Comparison of ENCODE assay signal across 8 cellular contexts in the genomic region with DNA sequence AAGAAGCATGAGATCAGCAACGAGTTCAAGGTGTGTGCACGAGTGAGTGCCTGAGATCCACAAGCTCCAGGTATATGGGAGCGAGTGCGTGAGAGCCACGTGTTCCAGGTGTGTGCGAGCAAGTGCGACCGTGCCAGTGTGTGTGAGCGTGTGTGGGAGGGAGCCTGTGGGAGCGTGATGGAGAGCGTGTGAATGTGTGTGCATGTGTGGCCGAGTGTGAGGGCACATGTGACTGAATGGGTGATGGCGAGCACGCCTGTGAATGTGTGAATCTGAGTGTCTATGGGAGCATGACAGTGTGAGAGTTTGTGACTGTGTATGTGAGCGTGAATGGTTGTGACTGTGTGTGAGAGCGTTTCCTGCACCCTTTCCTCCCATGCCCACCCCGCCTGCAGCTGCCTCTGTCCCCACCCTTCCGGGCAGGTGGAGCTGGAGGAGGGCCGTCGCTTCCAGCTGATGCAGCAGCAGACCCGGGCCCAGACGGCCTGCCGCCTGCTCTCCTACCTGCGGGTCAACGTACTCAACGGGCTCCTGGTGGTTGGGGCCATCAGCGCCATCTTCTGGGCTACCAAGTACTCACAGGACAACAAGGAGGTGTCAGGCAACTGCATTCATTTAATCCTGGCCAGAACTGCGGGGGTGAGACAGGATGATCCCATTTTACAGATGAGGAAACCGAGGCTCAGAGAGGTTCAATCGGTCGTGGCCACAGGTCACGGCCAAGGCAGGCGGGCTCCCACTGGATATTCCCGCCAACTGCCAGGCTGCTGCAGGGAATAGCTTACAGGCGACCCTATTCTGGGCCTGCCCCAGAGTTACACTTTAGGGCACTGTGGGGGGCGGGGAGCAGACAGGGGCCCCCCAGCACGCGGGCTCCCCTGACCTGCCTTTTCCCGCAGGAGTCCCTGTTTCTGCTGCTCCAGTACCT. TPM values are rescaled to one million over a fixed set of nuclear protein-coding genes. Genes with fewer than 3 reads are reported as not detected.
DNase-seq lines count a peak whose midpoint lies in the region; ATAC-seq and TF ChIP-seq lines count a peak whose summit lies in the region.

No MANE protein-coding gene starts in this region.

- peak overlapping the region; percentile 52 for H3K27ac Mint-ChIP-seq in activated naive CD8-positive, alpha-beta T cell treated with anti-CD3 and anti-CD28 coated beads, Interleukin-2, amount 50 U/mL, for 24 hours
- peak overlapping the region; percentile 100 for H3K27ac Mint-ChIP-seq in stimulated activated naive B cell treated with anti-CD40 and anti-IgM and Interleukin-4, amounts not matched to agents 10 μg/mL and 1 μg/mL and 100 μg/mL, for 72 hours

- H3K27ac ChIP-seq in KMS-11: no peak overlapping the region

- TF ChIP-seq CTCF in KMS-11 (conservative IDR thresholded peaks at IDR 0.05; ENCODE audit: low read depth, low read length) (peak; percentile 61), kidney epithelial cell (IDR thresholded peaks at IDR 0.05; ENCODE audit: insufficient read depth, low read length, poor library complexity, severe bottlenecking) (peak; percentile 56)

- no peak overlapping the region for H3K9ac ChIP-seq in KMS-11

- peak; percentile 7 for ATAC-seq in activated naive CD8-positive, alpha-beta T cell treated with anti-CD3 and anti-CD28 coated beads, Interleukin-2, amount 50 U/mL, for 24 hours
- ATAC-seq in stimulated activated naive B cell treated with anti-CD40 and anti-IgM and Interleukin-4, amounts not matched to agents 10 μg/mL and 1 μg/mL and 100 μg/mL, for 72 hours (replicated peaks): peak; percentile 5 to 10
- ATAC-seq in GM21737 (IDR thresholded peaks at IDR 0.05; ENCODE audit: unreplicated experiment) (no peak), HG03457 (IDR thresholded peaks at IDR 0.05; ENCODE audit: unreplicated experiment) (no peak)

- peaks cover 24% of the 10 kb centered on the region for H3K79me2 ChIP-seq in KMS-11 (ENCODE audit: insufficient read depth, low read depth)

- H3K4me2 ChIP-seq in KMS-11: no peak overlapping the region

- H3K4me1 Mint-ChIP-seq in activated naive CD8-positive, alpha-beta T cell treated with anti-CD3 and anti-CD28 coated beads, Interleukin-2, amount 50 U/mL, for 24 hours: peaks cover 72% of the 10 kb centered on the region
- H3K4me1 Mint-ChIP-seq in stimulated activated naive B cell treated with anti-CD40 and anti-IgM and Interleukin-4, amounts not matched to agents 10 μg/mL and 1 μg/mL and 100 μg/mL, for 72 hours: peaks cover 70 to 89% of the 10 kb centered on the region in 2 donors

- H3K4me3 Mint-ChIP-seq in activated naive CD8-positive, alpha-beta T cell treated with anti-CD3 and anti-CD28 coated beads, Interleukin-2, amount 50 U/mL, for 24 hours: peak overlapping the region; percentile 95
- peak overlapping the region; percentile 97 to 99 for H3K4me3 Mint-ChIP-seq in stimulated activated naive B cell treated with anti-CD40 and anti-IgM and Interleukin-4, amounts not matched to agents 10 μg/mL and 1 μg/mL and 100 μg/mL, for 72 hours

- H3K4me3 ChIP-seq in KMS-11 (IDR thresholded peaks at IDR 0.05; ENCODE audit: insufficient read depth, low read depth, low read length) (no peak overlapping the region), kidney epithelial cell (ENCODE audit: low read depth, low read length) (no peak overlapping the region)

- H3K36me3 ChIP-seq in KMS-11 (ENCODE audit: insufficient read depth) (no peaks in the 10 kb centered on the region; the same call in 1 of the 2 replicates), kidney epithelial cell (ENCODE audit: control insufficient read depth, insufficient read depth, low read length) (no peaks in the 10 kb centered on the region)

- peak; percentile 75 for DNase-seq in D341Med (ENCODE audit: low spot score)
- DNase-seq in SW480 (ENCODE audit: low spot score): peak; percentile 74
- peak; percentile 71 for DNase-seq in activated naive CD8-positive, alpha-beta T cell treated with anti-CD3 and anti-CD28 coated beads, Interleukin-2, amount 50 U/mL, for 24 hours
- no peak for DNase-seq in kidney epithelial cell (ENCODE audit: low read depth)
- DNase-seq in stimulated activated naive B cell treated with anti-CD40 and anti-IgM and Interleukin-4, amounts not matched to agents 10 μg/mL and 1 μg/mL and 100 μg/mL, for 72 hours: peak; percentile 39

- H4K20me1 ChIP-seq in KMS-11 (ENCODE audit: insufficient read depth): no peaks in the 10 kb centered on the region

- no peaks in the 10 kb centered on the region for H3K27me3 ChIP-seq in KMS-11 (ENCODE audit: insufficient read depth, low read depth)
- H3K27me3 ChIP-seq in kidney epithelial cell (ENCODE audit: control insufficient read depth, insufficient read depth, low read length): peaks cover 29% of the 10 kb centered on the region

- H3K4me1 ChIP-seq in KMS-11 (ENCODE audit: low read depth, poor library complexity, severe bottlenecking): peaks cover 51% of the 10 kb centered on the region

- no peaks in the 10 kb centered on the region for H3K9me3 Mint-ChIP-seq in activated naive CD8-positive, alpha-beta T cell treated with anti-CD3 and anti-CD28 coated beads, Interleukin-2, amount 50 U/mL, for 24 hours
- no peaks in the 10 kb centered on the region for H3K9me3 Mint-ChIP-seq in stimulated activated naive B cell treated with anti-CD40 and anti-IgM and Interleukin-4, amounts not matched to agents 10 μg/mL and 1 μg/mL and 100 μg/mL, for 72 hours

- H2AFZ ChIP-seq in KMS-11 (ENCODE audit: low read depth): no peak overlapping the region

- peaks cover 42% of the 10 kb centered on the region for H3K36me3 Mint-ChIP-seq in activated naive CD8-positive, alpha-beta T cell treated with anti-CD3 and anti-CD28 coated beads, Interleukin-2, amount 50 U/mL, for 24 hours (ENCODE audit: low read depth)
- H3K36me3 Mint-ChIP-seq in stimulated activated naive B cell treated with anti-CD40 and anti-IgM and Interleukin-4, amounts not matched to agents 10 μg/mL and 1 μg/mL and 100 μg/mL, for 72 hours: peaks cover 80 to 93% of the 10 kb centered on the region in 2 donors

- no peaks in the 10 kb centered on the region for H3K27me3 Mint-ChIP-seq in activated naive CD8-positive, alpha-beta T cell treated with anti-CD3 and anti-CD28 coated beads, Interleukin-2, amount 50 U/mL, for 24 hours
- no peaks in the 10 kb centered on the region for H3K27me3 Mint-ChIP-seq in stimulated activated naive B cell treated with anti-CD40 and anti-IgM and Interleukin-4, amounts not matched to agents 10 μg/mL and 1 μg/mL and 100 μg/mL, for 72 hours

RNA-seq across cellular contexts. Expression of gene TMC8, which starts 3.7 kb away (rescaled TPM):
- 5.5 and 6.4 TPM in 2 replicates for total RNA-seq in kidney epithelial cell

RNA-seq across cellular contexts. Expression of gene TMC6, which starts 5.7 kb away (rescaled TPM):
- 88.7 and 127 TPM in 2 replicates for total RNA-seq in kidney epithelial cell

RNA-seq across cellular contexts. Expression of gene C17orf99, which starts 11.9 kb away (rescaled TPM):
- total RNA-seq in kidney epithelial cell: not detected in 2 replicates

RNA-seq across cellular contexts. Expression of gene SYNGR2, which starts 34.1 kb away (rescaled TPM):
- total RNA-seq in kidney epithelial cell: 85.7 and 144 TPM in 2 replicates

RNA-seq across cellular contexts. Expression of gene TK1, which starts 52.6 kb away (rescaled TPM):
- 15.0 and 21.1 TPM in 2 replicates for total RNA-seq in kidney epithelial cell

Comparison
In these comparisons a context has a peak if more than half of its experiments do, and no peak if none do; other contexts are left out.
1. ATAC-seq: peak in activated naive CD8-positive, alpha-beta T cell treated with anti-CD3 and anti-CD28 coated beads, Interleukin-2, amount 50 U/mL, for 24 hours (single experiment) and stimulated activated naive B cell treated with anti-CD40 and anti-IgM and Interleukin-4, amounts not matched to agents 10 μg/mL and 1 μg/mL and 100 μg/mL, for 72 hours (2 of 2); none in GM21737 (single experiment) and HG03457 (single experiment).